ENCODE assay signal across 1 cellular context in genomic region chr19:530133-531008, GRCh38.
A peak's percentile ranks its signal among the peaks of the same experiment; 100 is the strongest.
TF ChIP-seq lines count a peak whose summit lies in the region.

No MANE protein-coding gene starts in this region.

TF ChIP-seq in HepG2, 621 proteins besides CTCF, POLR2A, EP300 and RAD21 (continued from another document and continues in another):
- TF ChIP-seq ZNF710 (CRISPR knock-in tag; IDR thresholded peaks at IDR 0.05; ENCODE audit: borderline replicate concordance), result no peak
- no peak for TF ChIP-seq ZNF263 (CRISPR knock-in tag; IDR thresholded peaks at IDR 0.05)
- no peak for TF ChIP-seq CCDC6 (CRISPR knock-in tag; IDR thresholded peaks at IDR 0.05)
- TF ChIP-seq ZBTB37 (CRISPR knock-in tag; IDR thresholded peaks at IDR 0.05), result no peak
- TF ChIP-seq CENPT (CRISPR knock-in tag; IDR thresholded peaks at IDR 0.05; ENCODE audit: low read depth), result no peak
- no peak for TF ChIP-seq IRF2 (CRISPR knock-in tag; IDR thresholded peaks at IDR 0.05)
- no peak; the same call in 1 of the 2 replicates for TF ChIP-seq ARHGAP35 (CRISPR knock-in tag; IDR thresholded peaks at IDR 0.05; ENCODE audit: borderline replicate concordance)
- TF ChIP-seq KLF9 (CRISPR knock-in tag; IDR thresholded peaks at IDR 0.05; ENCODE audit: low read depth), result no peak
- TF ChIP-seq ZNF3 (CRISPR knock-in tag; IDR thresholded peaks at IDR 0.05), result no peak
- no peak for TF ChIP-seq TCF12 (IDR thresholded peaks at IDR 0.05)
- no peak for TF ChIP-seq TCF12 (CRISPR knock-in tag; IDR thresholded peaks at IDR 0.05)
- no peak for TF ChIP-seq JUNB (CRISPR knock-in tag; IDR thresholded peaks at IDR 0.05; ENCODE audit: borderline replicate concordance)
- no peak for TF ChIP-seq CSRNP1 (CRISPR knock-in tag; IDR thresholded peaks at IDR 0.05)
- no peak for TF ChIP-seq ZNF33A (CRISPR knock-in tag; IDR thresholded peaks at IDR 0.05; ENCODE audit: borderline replicate concordance)
- no peak for TF ChIP-seq MBD4 (IDR thresholded peaks at IDR 0.05; ENCODE audit: borderline replicate concordance, low read length)
- TF ChIP-seq NFIC (IDR thresholded peaks at IDR 0.05; ENCODE audit: low read length), result no peak
- no peak for TF ChIP-seq NR2C2 (CRISPR knock-in tag; IDR thresholded peaks at IDR 0.05; ENCODE audit: borderline replicate concordance)
- no peak for TF ChIP-seq HNRNPLL (IDR thresholded peaks at IDR 0.05; ENCODE audit: low read depth, low read length, poor library complexity, severe bottlenecking)
- TF ChIP-seq ZNF224 (CRISPR knock-in tag; IDR thresholded peaks at IDR 0.05), result no peak
- no peak for TF ChIP-seq MED1 (CRISPR knock-in tag; IDR thresholded peaks at IDR 0.05)
- no peak for TF ChIP-seq SALL2 (CRISPR knock-in tag; IDR thresholded peaks at IDR 0.05)
- TF ChIP-seq ZBTB42 (CRISPR knock-in tag; IDR thresholded peaks at IDR 0.05), result no peak
- no peak for TF ChIP-seq AGO1 (IDR thresholded peaks at IDR 0.05; ENCODE audit: low read depth, low read length, poor library complexity, severe bottlenecking)
- TF ChIP-seq ZNF563 (CRISPR knock-in tag; IDR thresholded peaks at IDR 0.05), result no peak
- peak; percentile 88; the same call in 1 of the 2 replicates for TF ChIP-seq ZFP91 (CRISPR knock-in tag; IDR thresholded peaks at IDR 0.05; ENCODE audit: borderline replicate concordance)
- TF ChIP-seq HOXD1 (CRISPR knock-in tag; IDR thresholded peaks at IDR 0.05), result no peak
- no peak for TF ChIP-seq ZNF30 (CRISPR knock-in tag; IDR thresholded peaks at IDR 0.05)
- no peak for TF ChIP-seq ZNF761 (CRISPR knock-in tag; conservative IDR thresholded peaks at IDR 0.05)
- TF ChIP-seq PCBP1 (IDR thresholded peaks at IDR 0.05; ENCODE audit: borderline replicate concordance, low read depth, low read length), result no peak
- peak; percentile 94 for TF ChIP-seq PPARG (CRISPR knock-in tag; conservative IDR thresholded peaks at IDR 0.05)
- TF ChIP-seq PBX3 (CRISPR knock-in tag; IDR thresholded peaks at IDR 0.05; ENCODE audit: borderline replicate concordance), result no peak
- no peak for TF ChIP-seq ZNF576 (CRISPR knock-in tag; IDR thresholded peaks at IDR 0.05)
- no peak for TF ChIP-seq ZKSCAN5 (CRISPR knock-in tag; IDR thresholded peaks at IDR 0.05)
- no peak for TF ChIP-seq SIX1 (CRISPR knock-in tag; IDR thresholded peaks at IDR 0.05; ENCODE audit: borderline replicate concordance)
- no peak for TF ChIP-seq THAP11 (CRISPR knock-in tag; IDR thresholded peaks at IDR 0.05)
- no peak for TF ChIP-seq DPF2 (CRISPR knock-in tag; IDR thresholded peaks at IDR 0.05; ENCODE audit: borderline replicate concordance, low read depth)
- no peak for TF ChIP-seq ZNF382 (CRISPR knock-in tag; IDR thresholded peaks at IDR 0.05; ENCODE audit: borderline replicate concordance)
- no peak for TF ChIP-seq GLMP (CRISPR knock-in tag; IDR thresholded peaks at IDR 0.05; ENCODE audit: borderline replicate concordance)
- TF ChIP-seq ZFYVE20 (CRISPR knock-in tag; IDR thresholded peaks at IDR 0.05; ENCODE audit: borderline replicate concordance, low read depth), result no peak
- TF ChIP-seq SAP130 (CRISPR knock-in tag; IDR thresholded peaks at IDR 0.05; ENCODE audit: low read depth), result no peak
- no peak for TF ChIP-seq TOPORS (CRISPR knock-in tag; IDR thresholded peaks at IDR 0.05)
- no peak for TF ChIP-seq TAF1 (CRISPR knock-in tag; IDR thresholded peaks at IDR 0.05)
- no peak for TF ChIP-seq ZFP36 (IDR thresholded peaks at IDR 0.05; ENCODE audit: borderline replicate concordance, low read depth, low read length, partially characterized antibody)
- TF ChIP-seq RFXAP (CRISPR knock-in tag; IDR thresholded peaks at IDR 0.05; ENCODE audit: borderline replicate concordance), result 0 out of 2 replicates have a peak, but pooled peaks have one; percentile 19
- no peak for TF ChIP-seq XRCC5 (optimal IDR thresholded peaks at IDR 0.05; ENCODE audit: low read length)
- no peak for TF ChIP-seq KMT2B (CRISPR knock-in tag; IDR thresholded peaks at IDR 0.05)
- TF ChIP-seq TEAD3 (CRISPR knock-in tag; optimal IDR thresholded peaks at IDR 0.05; ENCODE audit: borderline replicate concordance), result no peak
- no peak for TF ChIP-seq JARID2 (CRISPR knock-in tag; IDR thresholded peaks at IDR 0.05; ENCODE audit: insufficient replicate concordance)
- no peak for TF ChIP-seq GRHL1 (CRISPR knock-in tag; conservative IDR thresholded peaks at IDR 0.05)
- TF ChIP-seq ARID2 (CRISPR knock-in tag; IDR thresholded peaks at IDR 0.05; ENCODE audit: borderline replicate concordance), result no peak
- no peak for TF ChIP-seq JDP2 (CRISPR knock-in tag; IDR thresholded peaks at IDR 0.05; ENCODE audit: borderline replicate concordance)
- TF ChIP-seq ZNF12 (CRISPR knock-in tag; IDR thresholded peaks at IDR 0.05), result no peak
- no peak for TF ChIP-seq KAT8 (CRISPR knock-in tag; IDR thresholded peaks at IDR 0.05)
- no peak for TF ChIP-seq ZNF414 (CRISPR knock-in tag; IDR thresholded peaks at IDR 0.05)
- TF ChIP-seq HBP1 (CRISPR knock-in tag; IDR thresholded peaks at IDR 0.05; ENCODE audit: low read depth), result no peak
